1 cellular context compared by ENCODE assay signal in genomic region chr16:19187961-19188360, GRCh38. TPM values are rescaled to one million over a fixed set of nuclear protein-coding genes. Genes with fewer than 3 reads are reported as not detected.
"Had no signal": no experiment of that assay in that cellular context is flagged by ENCODE, and none has a peak within 500 bp of the region (broad histone marks: within the 10 kb centered on the region; RNA-seq: fewer than 3 reads in every experiment).

No MANE protein-coding gene starts in this region.

RNA-seq across cellular contexts. Expression of gene SYT17, which starts 19.9 kb away (rescaled TPM):
- polyA plus RNA-seq: fibroblast of lung had no signal
